ENCODE assay signal across 9 cellular contexts in genomic region chr17:38427160-38427949, GRCh38. TPM values are rescaled to one million over a fixed set of nuclear protein-coding genes. Genes with fewer than 3 reads are reported as not detected.
DNase-seq lines count a peak whose midpoint lies in the region; ATAC-seq and TF ChIP-seq lines count a peak whose summit lies in the region.
"Had no signal": no experiment of that assay in that cellular context is flagged by ENCODE, and none has a peak within 500 bp of the region (broad histone marks: within the 10 kb centered on the region; RNA-seq: fewer than 3 reads in every experiment).

No MANE protein-coding gene starts in this region.

- H3K27me3 ChIP-seq in Loucy (ENCODE audit: insufficient read depth, low read length, poor library complexity, severe bottlenecking) = no peaks in the 10 kb centered on the region

- H3K36me3 Mint-ChIP-seq in naive thymus-derived CD8-positive, alpha-beta T cell = peaks cover 0 to 2% (median 0%) of the 10 kb centered on the region in 3 donors

- POLR2A ChIA-PET in naive thymus-derived CD8-positive, alpha-beta T cell (lab: Charles Lee) = interaction anchor here (0.7 kb wide), 1 partner anchor 122 kb away, joined by 3 read pairs; no protein-coding TSS in a partner anchor

- H3K4me3 ChIP-seq in AG09309 (ENCODE audit: control insufficient read depth, low read depth, low read length) (peak overlapping the region; percentile 63), Loucy (ENCODE audit: low read length, poor library complexity, severe bottlenecking) (peak overlapping the region; percentile 84), coronary artery (peak overlapping the region; percentile 100)
- H3K4me3 ChIP-seq: K562 had no signal

- no peaks in the 10 kb centered on the region for H3K9me3 ChIP-seq in Loucy (ENCODE audit: insufficient read depth, low read depth, low read length)

- H3K4me2 ChIP-seq in Loucy (ENCODE audit: low read depth, low read length, poor library complexity, severe bottlenecking) = peak overlapping the region; percentile 95

- H3K36me3 ChIP-seq in Loucy (ENCODE audit: insufficient read depth, low read length) = no peaks in the 10 kb centered on the region

- H3K4me1 ChIP-seq in Loucy (ENCODE audit: insufficient read depth, low read length, poor library complexity, severe bottlenecking) = peaks cover 47% of the 10 kb centered on the region

- no peak for ATAC-seq in naive thymus-derived CD8-positive, alpha-beta T cell
- ATAC-seq in GM21526 (IDR thresholded peaks at IDR 0.05; ENCODE audit: low FRiP score, unreplicated experiment) (no peak), HG03571 (IDR thresholded peaks at IDR 0.05; ENCODE audit: unreplicated experiment) (no peak), GM21786 (IDR thresholded peaks at IDR 0.05; ENCODE audit: unreplicated experiment) (no peak)

- H4K20me1 ChIP-seq in Loucy (ENCODE audit: insufficient read depth, low read length, poor library complexity, severe bottlenecking) = peaks cover 30% of the 10 kb centered on the region

- H3K27me3 Mint-ChIP-seq in naive thymus-derived CD8-positive, alpha-beta T cell = peaks cover 14 to 35% (median 17%) of the 10 kb centered on the region in 5 donors

- H3K9ac ChIP-seq in Loucy (ENCODE audit: low read depth, low read length, poor library complexity, severe bottlenecking) = peak overlapping the region; percentile 83

- DNase-seq in AG09309 (ENCODE audit: low read depth) = no peak
- DNase-seq in coronary artery (ENCODE audit: low spot score) = no peak
- no peak for DNase-seq in naive thymus-derived CD8-positive, alpha-beta T cell
- no peak for DNase-seq in stimulated activated CD4-positive, alpha-beta T cell treated with anti-CD3 and anti-CD28 coated beads, Interleukin-12 subunit alpha, Interleukin-12 subunit beta, amount 100 ng/mL, for 4 hours

- peaks cover 56% of the 10 kb centered on the region for H3K79me2 ChIP-seq in Loucy (ENCODE audit: insufficient read depth, low read length)

- H3K27ac ChIP-seq in coronary artery = peak overlapping the region; percentile 91 to 99

- H3K9me2 ChIP-seq in Loucy (replicated peaks; ENCODE audit: low read depth, low read length) = no peaks in the 10 kb centered on the region

- H2AFZ ChIP-seq in Loucy (ENCODE audit: low read length) = peak overlapping the region; percentile 67

- H3K9me3 Mint-ChIP-seq in naive thymus-derived CD8-positive, alpha-beta T cell = no peaks in the 10 kb centered on the region

- peak overlapping the region in 5 of 10 donors; percentile 35 to 78 (median 48) for H3K27ac Mint-ChIP-seq in naive thymus-derived CD8-positive, alpha-beta T cell

- H3F3A ChIP-seq in Loucy (ENCODE audit: low read depth) = 0 out of 2 replicates have a peak, but pooled peaks cover 5% of the 10 kb centered on the region

- peaks cover 10 to 23% (median 14%) of the 10 kb centered on the region in 4 donors for H3K4me1 Mint-ChIP-seq in naive thymus-derived CD8-positive, alpha-beta T cell

- TF ChIP-seq CTCF in AG09309 (IDR thresholded peaks at IDR 0.05; ENCODE audit: control insufficient read depth, insufficient read depth, low read depth, low read length, missing control alignments) (no peak), Loucy (conservative IDR thresholded peaks at IDR 0.05; ENCODE audit: low read length) (no peak), coronary artery (IDR thresholded peaks at IDR 0.05) (no peak)

- H3K4me3 Mint-ChIP-seq in naive thymus-derived CD8-positive, alpha-beta T cell = peak overlapping the region; percentile 64 to 88 (median 76)

RNA-seq across cellular contexts. Expression of gene ARHGAP23, which starts 0.9 kb away (rescaled TPM):
- not detected for total RNA-seq in naive thymus-derived CD8-positive, alpha-beta T cell
- under 1 TPM in 1 of 3 donors, not detected in 2; 0.18 TPM for polyA plus RNA-seq in naive thymus-derived CD8-positive, alpha-beta T cell
